In the genomic region with DNA sequence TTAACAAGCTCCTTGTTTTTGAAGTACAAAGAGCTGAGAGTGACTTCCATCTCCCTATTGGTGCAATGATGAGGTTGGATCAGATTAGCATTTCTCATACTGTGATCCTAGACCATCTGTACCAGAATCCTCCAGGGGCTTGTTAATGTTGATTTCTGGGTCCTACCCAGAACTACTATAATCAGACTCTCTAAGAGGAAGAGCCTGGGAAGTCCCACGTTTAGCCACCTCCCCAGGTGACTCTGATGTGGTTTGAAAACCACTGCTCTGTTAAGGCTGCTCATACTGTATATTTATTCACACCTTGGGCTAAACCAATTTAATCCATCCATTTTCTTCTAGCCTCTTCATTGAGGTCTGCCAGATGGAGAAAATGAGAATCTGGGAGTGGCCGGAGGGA, we compare ENCODE assay signal across 20 cellular contexts. TPM values are rescaled to one million over a fixed set of nuclear protein-coding genes. Genes with fewer than 3 reads are reported as not detected.
DNase-seq lines count a peak whose midpoint lies in the region; ATAC-seq, FAIRE-seq and TF ChIP-seq lines count a peak whose summit lies in the region.
"Had no signal": no experiment of that assay in that cellular context is flagged by ENCODE, and none has a peak within 500 bp of the region (broad histone marks: within the 10 kb centered on the region; RNA-seq: fewer than 3 reads in every experiment).

No MANE protein-coding gene starts in this region.

- H3K4me1 ChIP-seq in GM12878 (ENCODE audit: control insufficient read depth, insufficient read depth, low read length), result peaks cover 3% of the 10 kb centered on the region; the same call in 1 of the 2 replicates
- no peaks in the 10 kb centered on the region for H3K4me1 ChIP-seq in small intestine (ENCODE audit: control insufficient read depth in 2 of 2, insufficient read depth in 1 of 2, low read depth in 1 of 2, low read length in 1 of 2)

- RAD21 ChIA-PET in GM12878 (lab: Charles Lee; ENCODE audit: unreplicated experiment), result interaction anchor here (0.6 to 3.8 kb wide), 3 partner anchors 10 to 179 kb away, joined by 3 to 27 read pairs (median 3); no protein-coding TSS in a partner anchor

- POLR2A ChIA-PET in GM12878 (lab: Charles Lee), result interaction anchor here (1.2 kb wide), 1 partner anchor 10 kb away, joined by 5 read pairs; no protein-coding TSS in a partner anchor

- no peaks in the 10 kb centered on the region; a peak in 1 of 4 replicates for H3K27me3 ChIP-seq in GM12878 (replicated peaks in 1 of 2; ENCODE audit: control insufficient read depth in 2 of 2, insufficient read depth in 2 of 2, low read length in 1 of 2)
- peaks cover 0 to 2% of the 10 kb centered on the region in 2 donors for H3K27me3 ChIP-seq in small intestine (ENCODE audit: control insufficient read depth in 2 of 2, insufficient read depth in 2 of 2, low read length in 2 of 2)

- no peak for TF ChIP-seq CTCF in GM12878 (IDR thresholded peaks at IDR 0.05 in 2 of 3, conservative IDR thresholded peaks at IDR 0.05 in 1 of 3; ENCODE audit: control insufficient read depth in 2 of 3, extremely low read depth in 1 of 3, insufficient read depth in 1 of 3, low read depth in 3 of 3, low read length in 3 of 3)

- no peaks in the 10 kb centered on the region for H4K20me1 ChIP-seq in GM12878 (ENCODE audit: control insufficient read depth, insufficient read depth)

- no peak overlapping the region for H3K4me2 ChIP-seq in GM12878 (ENCODE audit: control insufficient read depth, insufficient read depth)

- FAIRE-seq in GM12878 (lab: Jason Lieb, UNC) (peak; percentile 38), small intestine (lab: Jason Lieb, UNC) (no peak)

- BruUV-seq in GM12878 (replicated peaks; lab: Mats Ljungman, UMichigan), result no TSS peak

- intact Hi-C loops in GM12878 (cut with micrococcal nuclease; ENCODE audit: unreplicated experiment), result loop anchor here (10.0 kb wide), 1 partner anchor 442 kb away; no protein-coding TSS in a partner anchor

- no peaks in the 10 kb centered on the region for H3K9me3 ChIP-seq in GM12878 (replicated peaks; ENCODE audit: control insufficient read depth, insufficient read depth, low read length)
- no peaks in the 10 kb centered on the region for H3K9me3 ChIP-seq in small intestine (ENCODE audit: control insufficient read depth, low read depth)

- no peak overlapping the region for H2AFZ ChIP-seq in GM12878 (ENCODE audit: control insufficient read depth, low read depth, low read length)
- H2AFZ ChIP-seq: GM23248 had no signal

- ATAC-seq in GM21786 (IDR thresholded peaks at IDR 0.05; ENCODE audit: unreplicated experiment), result peak; percentile 69
- peak; percentile 57 for ATAC-seq in HG03354 (IDR thresholded peaks at IDR 0.05; ENCODE audit: poor library complexity, severe bottlenecking, unreplicated experiment)
- ATAC-seq in GM12878, result peak; percentile 93
- ATAC-seq: activated CD4-positive, alpha-beta T cell treated with anti-CD3 and anti-CD28 coated beads for 36 hours; activated naive CD8-positive, alpha-beta T cell treated with anti-CD3 and anti-CD28 coated beads, Interleukin-2, amount 50 U/mL, for 24 hours had no signal

- TF ChIP-seq RAD21 in GM12878 (IDR thresholded peaks at IDR 0.05; ENCODE audit: insufficient read depth, low read depth, low read length), result no peak

- CTCF ChIA-PET in GM12878 (lab: Yijun Ruan, JAX), result interaction anchor here (1.2 to 2.6 kb wide), 5 partner anchors 10 to 528 kb away, joined by 3 to 15 read pairs (median 5); no protein-coding TSS in a partner anchor

- H3K27ac ChIP-seq in GM12878 (ENCODE audit: control insufficient read depth, insufficient read depth), result no peak overlapping the region
- no peak overlapping the region for H3K27ac ChIP-seq in small intestine (ENCODE audit: low read depth in 1 of 2, low read length in 1 of 2)
- H3K27ac ChIP-seq: 22Rv1, epithelial cell of prostate, GM23248 had no signal

- H3K9ac ChIP-seq in GM12878 (ENCODE audit: control insufficient read depth, insufficient read depth, low read length), result no peak overlapping the region
- H3K9ac ChIP-seq: GM23248 had no signal

- TF ChIP-seq POLR2A in GM12878 (IDR thresholded peaks at IDR 0.05; ENCODE audit: low read depth, low read length), result no peak

- WGBS in GM12878 (ENCODE audit: insufficient coverage, insufficient replicate concordance, low lambda C conversion rate, missing lambda C conversion rate), result 46% methylated on average over 2 of the region's 2 CpGs
- 69 to 83% (median 80%) methylated on average over 2 of the region's 2 CpGs for WGBS in small intestine, 3 donors

- no peaks in the 10 kb centered on the region for H3K79me2 ChIP-seq in GM12878 (ENCODE audit: control insufficient read depth, insufficient read depth, low read length)

- SMC1A ChIA-PET in GM12878 (lab: Charles Lee; ENCODE audit: uncharacterized antibody, unreplicated experiment), result interaction anchor here (0.6 to 3.4 kb wide), 5 partner anchors 10 to 1005 kb away, joined by 3 to 39 read pairs (median 4); no protein-coding TSS in a partner anchor

- DNase-seq in NCI-H1694 (lab: John Stamatoyannopoulos, UW), result peak; percentile 19
- no peak for DNase-seq in NCI-H1694 treated with DMSO at 0.1 percent for 48 hours (lab: John Stamatoyannopoulos, UW)
- DNase-seq in GM12878 (ENCODE audit: low read depth, low spot score), result peak; percentile 24
- DNase-seq in HPDE6-E6E7 (ENCODE audit: extremely low spot score), result no peak
- no peak for DNase-seq in small intestine
- DNase-seq in NCI-H187 treated with DMSO at 0.1 percent for 48 hours (lab: John Stamatoyannopoulos, UW), result no peak
- DNase-seq: activated CD4-positive, alpha-beta T cell treated with anti-CD3 and anti-CD28 coated beads for 36 hours; activated naive CD8-positive, alpha-beta T cell treated with anti-CD3 and anti-CD28 coated beads, Interleukin-2, amount 50 U/mL, for 24 hours; activated T-cell treated with anti-CD3 and anti-CD28 coated beads, Interleukin-2, amount 50 U/mL, for 1 hour; CD4-positive, alpha-beta T cell; GM23248; islet precursor cell; MV-4-11; NCI-H446; stimulated activated naive CD4-positive, alpha-beta T cell treated with Interleukin-2 at 50 U/mL for 16 hours had no signal

- in situ Hi-C loops in GM12878 (cut with MboI), result loop anchor here (10.0 kb wide), 1 partner anchor 532 kb away; no protein-coding TSS in a partner anchor

- 0 out of 4 replicates have a peak, but pooled peaks of 1 of the 2 experiments have one; percentile 12 for TF ChIP-seq EP300 in GM12878 (IDR thresholded peaks at IDR 0.05; ENCODE audit: borderline replicate concordance in 1 of 2, control insufficient read depth in 1 of 2, low read depth in 2 of 2, low read length in 2 of 2)

- no peaks in the 10 kb centered on the region for H3K36me3 ChIP-seq in GM12878 (ENCODE audit: control insufficient read depth in 2 of 2, insufficient read depth in 2 of 2, low read length in 1 of 2)
- H3K36me3 ChIP-seq in small intestine (ENCODE audit: control insufficient read depth in 2 of 2, insufficient read depth in 2 of 2, low read length in 2 of 2), result no peaks in the 10 kb centered on the region

- H3K4me3 ChIP-seq in GM12878, result no peak overlapping the region
- H3K4me3 ChIP-seq in small intestine (ENCODE audit: low read depth in 1 of 2, low read length in 2 of 2), result no peak overlapping the region
- H3K4me3 ChIP-seq: GM23248 had no signal

TF ChIP-seq in GM12878, 131 proteins besides CTCF, POLR2A, EP300 and RAD21 (continues in another document):
- peak; percentile 13 to 27; a peak in 2 of 4 replicates for TF ChIP-seq IKZF2 (IDR thresholded peaks at IDR 0.05)
- peak; percentile 32; the same call in 1 of the 2 replicates for TF ChIP-seq ATF7 (IDR thresholded peaks at IDR 0.05; ENCODE audit: low read depth)
- TF ChIP-seq GATAD2B (conservative IDR thresholded peaks at IDR 0.05; ENCODE audit: low read depth), result 0 out of 2 replicates have a peak, but pooled peaks have one; percentile 29
- TF ChIP-seq, protein P1, sequence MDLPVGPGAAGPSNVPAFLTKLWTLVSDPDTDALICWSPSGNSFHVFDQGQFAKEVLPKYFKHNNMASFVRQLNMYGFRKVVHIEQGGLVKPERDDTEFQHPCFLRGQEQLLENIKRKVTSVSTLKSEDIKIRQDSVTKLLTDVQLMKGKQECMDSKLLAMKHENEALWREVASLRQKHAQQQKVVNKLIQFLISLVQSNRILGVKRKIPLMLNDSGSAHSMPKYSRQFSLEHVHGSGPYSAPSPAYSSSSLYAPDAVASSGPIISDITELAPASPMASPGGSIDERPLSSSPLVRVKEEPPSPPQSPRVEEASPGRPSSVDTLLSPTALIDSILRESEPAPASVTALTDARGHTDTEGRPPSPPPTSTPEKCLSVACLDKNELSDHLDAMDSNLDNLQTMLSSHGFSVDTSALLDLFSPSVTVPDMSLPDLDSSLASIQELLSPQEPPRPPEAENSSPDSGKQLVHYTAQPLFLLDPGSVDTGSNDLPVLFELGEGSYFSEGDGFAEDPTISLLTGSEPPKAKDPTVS (IDR thresholded peaks at IDR 0.05; ENCODE audit: low read depth, low read length), result no peak
- no peak for TF ChIP-seq MYB (IDR thresholded peaks at IDR 0.05; ENCODE audit: borderline replicate concordance, low read depth, low read length)
- peak in 1 of 2 experiments; percentile 52; a peak in 1 of 4 replicates for TF ChIP-seq BHLHE40 (IDR thresholded peaks at IDR 0.05; ENCODE audit: borderline replicate concordance in 1 of 2, low read depth in 2 of 2, low read length in 1 of 2)
- peak; percentile 83 for TF ChIP-seq MEF2B (IDR thresholded peaks at IDR 0.05; ENCODE audit: partially characterized antibody, poor library complexity, severe bottlenecking)
- TF ChIP-seq HDAC2 (IDR thresholded peaks at IDR 0.05), result no peak
- TF ChIP-seq ETV6 (conservative IDR thresholded peaks at IDR 0.05 in 1 of 2, IDR thresholded peaks at IDR 0.05 in 1 of 2; ENCODE audit: borderline replicate concordance in 1 of 2, low read depth in 1 of 2), result no peak

RNA-seq across cellular contexts. Expression of a gene that starts 49.6 kb away (rescaled TPM):
- total RNA-seq in GM12878 (2013; cell fraction: nucleolus; rRNA removed), result not detected in 2 replicates
- total RNA-seq in GM12878 (2014; rRNA removed), result not detected in 2 replicates
- total RNA-seq in GM12878 (2014; rRNA removed; fragmentation: Illumina TruSeq; extraction: Trizol), result not detected in 2 replicates
- total RNA-seq in GM12878 (2021), result not detected in 2 replicates
- polyA plus RNA-seq in GM12878 (2011; ENCODE audit: low read depth), result not detected
- polyA plus RNA-seq in GM12878 (2011; rRNA removed), result not detected in 2 replicates
- not detected in 2 replicates for polyA plus RNA-seq in GM12878 (2011; cell fraction: cytosol; rRNA removed)
- polyA plus RNA-seq in GM12878 (2011; cell fraction: nucleus; rRNA removed), result not detected in 2 replicates
- not detected in 2 replicates for polyA plus RNA-seq in GM12878 (2012)
- polyA plus RNA-seq in GM12878 (2014; fragmentation: Illumina TruSeq; extraction: Trizol), result not detected in 2 replicates
- polyA plus RNA-seq in GM12878 (2014; fragmentation: Nextera tagmentation; extraction: Ambion mirVana), result not detected
- not detected in 2 replicates for polyA plus RNA-seq in GM12878 (2014; rRNA removed)
- not detected for polyA plus RNA-seq in GM12878 (2016; fragmentation: Nextera tagmentation; extraction: Ambion mirVana)
- not detected in 2 replicates for polyA minus RNA-seq in GM12878 (2011; rRNA and poly(A)+ RNA removed)
- not detected in 2 replicates for polyA minus RNA-seq in GM12878 (2011; cell fraction: cytosol; rRNA and poly(A)+ RNA removed)
- not detected in 2 replicates for polyA minus RNA-seq in GM12878 (2011; cell fraction: nucleus; rRNA and poly(A)+ RNA removed)
- 10 to 100 TPM; 16.7 to 22.8 (median 20.0) TPM for polyA plus RNA-seq in small intestine
- total RNA-seq: activated CD4-positive, alpha-beta T cell treated with anti-CD3 and anti-CD28 coated beads for 36 hours; CD4-positive, alpha-beta T cell; GM23248; omental fat pad had no signal
- polyA plus RNA-seq: GM23248 had no signal

Comparison
In these comparisons a context has a peak if more than half of its experiments do, and no peak if none do; other contexts are left out.
1. DNase-seq: peak in NCI-H1694 (single experiment) and GM12878 (single experiment); none in NCI-H1694 treated with DMSO at 0.1 percent for 48 hours (single experiment), HPDE6-E6E7 (single experiment), small intestine (single experiment) and NCI-H187 treated with DMSO at 0.1 percent for 48 hours (single experiment).
2. RNA of a gene that starts 49.6 kb away (polyA plus RNA-seq): 16.7 to 22.8 TPM in small intestine; not detected in GM12878; every median in the first group is over 10 times any median in the second.
3. Peak in every context shown above with its lines, with median percentiles within 50 percentile points of each other: ATAC-seq.